9 cellular contexts compared by ENCODE assay signal in genomic region chr19:18161691-18162039, GRCh38. TPM values are rescaled to one million over a fixed set of nuclear protein-coding genes. Genes with fewer than 3 reads are reported as not detected.
DNase-seq lines count a peak whose midpoint lies in the region; ATAC-seq and TF ChIP-seq lines count a peak whose summit lies in the region.
"Had no signal": no experiment of that assay in that cellular context is flagged by ENCODE, and none has a peak within 500 bp of the region (broad histone marks: within the 10 kb centered on the region; RNA-seq: fewer than 3 reads in every experiment).

No MANE protein-coding gene starts in this region.

- H3K27me3 Mint-ChIP-seq in activated CD8-positive, alpha-beta T cell treated with anti-CD3 and anti-CD28 coated beads for 36 hours: no peaks in the 10 kb centered on the region
- H3K27me3 Mint-ChIP-seq in stimulated activated naive CD8-positive, alpha-beta T cell treated with anti-CD3 and anti-CD28 coated beads, Interleukin-15, Interleukin-2, amounts not matched to agents 100 ng/mL and 50 ng/mL, for 24 hours: no peaks in the 10 kb centered on the region

- no peak overlapping the region for H3K27ac Mint-ChIP-seq in activated CD8-positive, alpha-beta T cell treated with anti-CD3 and anti-CD28 coated beads for 36 hours
- H3K27ac Mint-ChIP-seq in stimulated activated naive CD8-positive, alpha-beta T cell treated with anti-CD3 and anti-CD28 coated beads, Interleukin-15, Interleukin-2, amounts not matched to agents 100 ng/mL and 50 ng/mL, for 24 hours: no peak overlapping the region

- ATAC-seq in HG02588 (IDR thresholded peaks at IDR 0.05; ENCODE audit: unreplicated experiment): peak; percentile 22
- peak; percentile 11 for ATAC-seq in activated CD8-positive, alpha-beta T cell treated with anti-CD3 and anti-CD28 coated beads for 36 hours

- H3K9me3 ChIP-seq in right atrium auricular region: no peaks in the 10 kb centered on the region

- peak overlapping the region in 1 of 2 donors; percentile 51 for H3K4me3 ChIP-seq in right atrium auricular region

- peaks cover 7% of the 10 kb centered on the region for H3K4me1 Mint-ChIP-seq in activated CD8-positive, alpha-beta T cell treated with anti-CD3 and anti-CD28 coated beads for 36 hours (ENCODE audit: low read depth)
- H3K4me1 Mint-ChIP-seq in stimulated activated naive CD8-positive, alpha-beta T cell treated with anti-CD3 and anti-CD28 coated beads, Interleukin-15, Interleukin-2, amounts not matched to agents 100 ng/mL and 50 ng/mL, for 24 hours (ENCODE audit: low read depth): peaks cover 13% of the 10 kb centered on the region

- no peaks in the 10 kb centered on the region for H3K9me3 Mint-ChIP-seq in activated CD8-positive, alpha-beta T cell treated with anti-CD3 and anti-CD28 coated beads for 36 hours
- no peaks in the 10 kb centered on the region for H3K9me3 Mint-ChIP-seq in stimulated activated naive CD8-positive, alpha-beta T cell treated with anti-CD3 and anti-CD28 coated beads, Interleukin-15, Interleukin-2, amounts not matched to agents 100 ng/mL and 50 ng/mL, for 24 hours
- H3K9me3 Mint-ChIP-seq: neural crest cell had no signal

- peaks cover 27% of the 10 kb centered on the region for H3K36me3 ChIP-seq in right atrium auricular region

- H3K4me1 ChIP-seq in right atrium auricular region: peaks cover 0 to 29% of the 10 kb centered on the region in 2 donors

- peak overlapping the region; percentile 32 for H3K4me3 Mint-ChIP-seq in activated CD8-positive, alpha-beta T cell treated with anti-CD3 and anti-CD28 coated beads for 36 hours
- H3K4me3 Mint-ChIP-seq in stimulated activated naive CD8-positive, alpha-beta T cell treated with anti-CD3 and anti-CD28 coated beads, Interleukin-15, Interleukin-2, amounts not matched to agents 100 ng/mL and 50 ng/mL, for 24 hours: peak overlapping the region; percentile 47
- H3K4me3 Mint-ChIP-seq: neural crest cell had no signal

- peak overlapping the region; percentile 23 to 39 for H3K27ac ChIP-seq in right atrium auricular region

- CTCF ChIA-PET in activated CD8-positive, alpha-beta T cell treated with anti-CD3 and anti-CD28 coated beads for 36 hours (lab: Charles Lee): interaction anchor here (1.0 to 2.9 kb wide), 14 partner anchors 10 to 203 kb away, joined by 3 to 15 read pairs (median 4); partner anchors contain the start of genes IFI30 and PIK3R2

- POLR2A ChIA-PET in activated CD8-positive, alpha-beta T cell treated with anti-CD3 and anti-CD28 coated beads for 36 hours (lab: Charles Lee): interaction anchor here (1.0 to 1.7 kb wide), 4 partner anchors 9 to 50 kb away, joined by 3 to 6 read pairs (median 4); partner anchors contain the start of gene RAB3A

- intact Hi-C loops in activated CD8-positive, alpha-beta T cell treated with anti-CD3 and anti-CD28 coated beads for 36 hours (cut with micrococcal nuclease): no loop called here

- no peak for DNase-seq in activated CD8-positive, alpha-beta T cell treated with anti-CD3 and anti-CD28 coated beads for 36 hours
- no peak for DNase-seq in right atrium auricular region (ENCODE audit: low spot score)
- no peak for DNase-seq in GM20000 (ENCODE audit: low spot score)
- DNase-seq in NCI-H187 treated with DMSO at 0.1 percent for 48 hours (lab: John Stamatoyannopoulos, UW): no peak
- no peak for DNase-seq in activated gamma-delta T cell treated with Interleukin-2 at 50 U/mL for 16 hours
- no peak for DNase-seq in DMS53 treated with DMSO at 0.1 percent for 48 hours (lab: John Stamatoyannopoulos, UW; ENCODE audit: unreplicated experiment)

- no peak for TF ChIP-seq CTCF in activated CD8-positive, alpha-beta T cell treated with anti-CD3 and anti-CD28 coated beads for 36 hours (IDR thresholded peaks at IDR 0.05)
- no peak for TF ChIP-seq CTCF in right atrium auricular region (IDR thresholded peaks at IDR 0.05)
- no peak for TF ChIP-seq CTCF in GM20000 (IDR thresholded peaks at IDR 0.05; ENCODE audit: extremely low read depth, missing control alignments)

- peaks cover 19% of the 10 kb centered on the region for H3K36me3 Mint-ChIP-seq in activated CD8-positive, alpha-beta T cell treated with anti-CD3 and anti-CD28 coated beads for 36 hours (ENCODE audit: low read depth)
- peaks cover 13% of the 10 kb centered on the region for H3K36me3 Mint-ChIP-seq in stimulated activated naive CD8-positive, alpha-beta T cell treated with anti-CD3 and anti-CD28 coated beads, Interleukin-15, Interleukin-2, amounts not matched to agents 100 ng/mL and 50 ng/mL, for 24 hours (ENCODE audit: low read depth)

- no peaks in the 10 kb centered on the region for H3K27me3 ChIP-seq in right atrium auricular region

RNA-seq across cellular contexts. Expression of gene PIK3R2, which starts 8.7 kb away (rescaled TPM):
- 10 to 100 TPM; 15.0 to 15.8 TPM for total RNA-seq in activated CD8-positive, alpha-beta T cell treated with anti-CD3 and anti-CD28 coated beads for 36 hours
- total RNA-seq in right atrium auricular region: 10 to 100 TPM; 18.7 to 19.0 TPM

RNA-seq across cellular contexts. Expression of gene IFI30, which starts 11.9 kb away (rescaled TPM):
- total RNA-seq in activated CD8-positive, alpha-beta T cell treated with anti-CD3 and anti-CD28 coated beads for 36 hours: 10 to 100 TPM; 21.9 to 22.9 TPM
- 10 to 100 TPM in 1 of 2 donors, 1 to 10 TPM in 1; 8.1 to 43.2 TPM for total RNA-seq in right atrium auricular region
- total RNA-seq: neural crest cell had no signal

RNA-seq across cellular contexts. Expression of gene MPV17L2, which starts 31.4 kb away (rescaled TPM):
- total RNA-seq in activated CD8-positive, alpha-beta T cell treated with anti-CD3 and anti-CD28 coated beads for 36 hours: 1 to 10 TPM; 8.5 to 9.6 TPM
- 10 to 100 TPM; 28.3 to 40.8 TPM for total RNA-seq in right atrium auricular region

RNA-seq across cellular contexts. Expression of gene RAB3A, which starts 42.2 kb away (rescaled TPM):
- total RNA-seq in activated CD8-positive, alpha-beta T cell treated with anti-CD3 and anti-CD28 coated beads for 36 hours: 10 to 100 TPM in 1 of 2 experiments, 1 to 10 TPM in 1; 8.9 to 11.3 TPM
- total RNA-seq in right atrium auricular region: 10 to 100 TPM in 1 of 2 donors, 1 to 10 TPM in 1; 8.6 to 27.0 TPM
